16 cellular contexts compared by ENCODE assay signal in the genomic region with DNA sequence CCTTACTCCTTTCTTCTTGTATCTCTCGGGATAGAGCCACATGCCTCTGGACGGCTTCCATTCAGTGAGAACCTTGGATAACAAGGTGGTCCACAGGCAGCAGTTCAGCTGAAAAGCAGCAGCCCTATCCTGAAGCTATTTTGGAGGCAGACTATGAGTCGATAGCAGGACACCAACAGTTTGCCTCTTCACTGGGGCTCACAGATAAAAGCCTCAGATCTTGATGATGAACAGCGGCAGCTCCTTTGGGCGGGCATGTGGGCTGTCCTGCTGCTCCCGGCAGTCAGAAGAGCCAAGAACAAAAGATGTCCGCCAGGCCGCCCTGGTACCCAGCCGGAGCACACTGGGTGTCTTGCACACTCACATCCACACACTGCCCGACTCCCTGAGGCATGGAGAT.
DNase-seq lines count a peak whose midpoint lies in the region; ATAC-seq and TF ChIP-seq lines count a peak whose summit lies in the region.
"Had no signal": no experiment of that assay in that cellular context is flagged by ENCODE, and none has a peak within 500 bp of the region (broad histone marks: within the 10 kb centered on the region; RNA-seq: fewer than 3 reads in every experiment).

No MANE protein-coding gene starts in this region.

- 68 to 78% methylated on average over 10 of the region's 10 CpGs for WGBS in testis, 2 donors
- WGBS in spleen, 5 donors: 87 to 97% (median 92%) methylated on average over 10 of the region's 10 CpGs

- no peaks in the 10 kb centered on the region for H3K9me3 Mint-ChIP-seq in activated naive CD8-positive, alpha-beta T cell treated with anti-CD3 and anti-CD28 coated beads, Interleukin-2, amount 10 ng/mL, durations not matched to agents 7 days and 5 days
- H3K9me3 Mint-ChIP-seq in activated naive CD8-positive, alpha-beta T cell treated with anti-CD3 and anti-CD28 coated beads, Interleukin-2, amount 50 U/mL, for 24 hours: no peaks in the 10 kb centered on the region
- H3K9me3 Mint-ChIP-seq: naive thymus-derived CD8-positive, alpha-beta T cell had no signal

- TF ChIP-seq POLR2A in testis (IDR thresholded peaks at IDR 0.05) (no peak), spleen (IDR thresholded peaks at IDR 0.05) (no peak)

- no peak for ATAC-seq in activated naive CD8-positive, alpha-beta T cell treated with anti-CD3 and anti-CD28 coated beads, Interleukin-2, amount 10 ng/mL, durations not matched to agents 7 days and 5 days (ENCODE audit: low read depth)
- ATAC-seq in activated naive CD8-positive, alpha-beta T cell treated with anti-CD3 and anti-CD28 coated beads, Interleukin-2, amount 50 U/mL, for 24 hours: no peak
- no peak for ATAC-seq in GM21576 (IDR thresholded peaks at IDR 0.05; ENCODE audit: unreplicated experiment)
- ATAC-seq: heart left ventricle; naive thymus-derived CD8-positive, alpha-beta T cell; T-helper 17 cell had no signal

- H3K4me1 Mint-ChIP-seq in activated naive CD8-positive, alpha-beta T cell treated with anti-CD3 and anti-CD28 coated beads, Interleukin-2, amount 10 ng/mL, durations not matched to agents 7 days and 5 days: no peaks in the 10 kb centered on the region
- peaks cover 30% of the 10 kb centered on the region for H3K4me1 Mint-ChIP-seq in activated naive CD8-positive, alpha-beta T cell treated with anti-CD3 and anti-CD28 coated beads, Interleukin-2, amount 50 U/mL, for 24 hours
- H3K4me1 Mint-ChIP-seq: T-helper 17 cell had no signal

- H3K27ac ChIP-seq in muscle layer of duodenum (ENCODE audit: low read length) (peak overlapping the region; percentile 20), testis (peak overlapping the region; percentile 9 to 54), spleen (peak overlapping the region in 4 of 8 donors; percentile 50 to 78 (median 70))
- H3K27ac ChIP-seq: tibial nerve had no signal

- POLR2A ChIA-PET in activated naive CD8-positive, alpha-beta T cell treated with anti-CD3 and anti-CD28 coated beads, Interleukin-2, amount 10 ng/mL, durations not matched to agents 7 days and 5 days (lab: Charles Lee): no interaction called here

- H3K27me3 Mint-ChIP-seq in activated naive CD8-positive, alpha-beta T cell treated with anti-CD3 and anti-CD28 coated beads, Interleukin-2, amount 10 ng/mL, durations not matched to agents 7 days and 5 days: peaks cover 7% of the 10 kb centered on the region
- no peaks in the 10 kb centered on the region for H3K27me3 Mint-ChIP-seq in activated naive CD8-positive, alpha-beta T cell treated with anti-CD3 and anti-CD28 coated beads, Interleukin-2, amount 50 U/mL, for 24 hours
- H3K27me3 Mint-ChIP-seq: naive thymus-derived CD8-positive, alpha-beta T cell had no signal

- H3K4me1 ChIP-seq in muscle layer of duodenum (ENCODE audit: control insufficient read depth in 1 of 2, insufficient read depth in 2 of 2, low read length in 2 of 2): peaks cover 18 to 27% of the 10 kb centered on the region in 2 donors
- H3K4me1 ChIP-seq in testis: peaks cover 49% of the 10 kb centered on the region
- H3K4me1 ChIP-seq in spleen: peaks cover 0 to 56% (median 31%) of the 10 kb centered on the region in 6 donors

- H3K27me3 ChIP-seq in muscle layer of duodenum (ENCODE audit: low read depth, low read length): no peaks in the 10 kb centered on the region
- H3K27me3 ChIP-seq in testis: no peaks in the 10 kb centered on the region
- H3K27me3 ChIP-seq in spleen (replicated peaks in 1 of 7): no peaks in the 10 kb centered on the region
- H3K27me3 ChIP-seq: heart left ventricle, tibial nerve had no signal

- H3K9me3 ChIP-seq in muscle layer of duodenum (ENCODE audit: control insufficient read depth in 1 of 2, low read length in 2 of 2) (no peaks in the 10 kb centered on the region), testis (no peaks in the 10 kb centered on the region), spleen (no peaks in the 10 kb centered on the region)
- H3K9me3 ChIP-seq: heart left ventricle, tibial nerve had no signal

- intact Hi-C loops in testis (cut with DNase I; ENCODE audit: low total_unique reads) (no loop called here), spleen (cut with DNase I; ENCODE audit: low total_unique reads) (no loop called here)

- TF ChIP-seq CTCF in testis (IDR thresholded peaks at IDR 0.05): no peak
- no peak for TF ChIP-seq CTCF in spleen (IDR thresholded peaks at IDR 0.05 in 8 of 11, conservative IDR thresholded peaks at IDR 0.05 in 3 of 11)

- H3K36me3 Mint-ChIP-seq in activated naive CD8-positive, alpha-beta T cell treated with anti-CD3 and anti-CD28 coated beads, Interleukin-2, amount 10 ng/mL, durations not matched to agents 7 days and 5 days: no peaks in the 10 kb centered on the region
- no peaks in the 10 kb centered on the region for H3K36me3 Mint-ChIP-seq in activated naive CD8-positive, alpha-beta T cell treated with anti-CD3 and anti-CD28 coated beads, Interleukin-2, amount 50 U/mL, for 24 hours (ENCODE audit: low read depth)
- H3K36me3 Mint-ChIP-seq: naive thymus-derived CD8-positive, alpha-beta T cell had no signal

- no peak overlapping the region for H3K4me3 Mint-ChIP-seq in activated naive CD8-positive, alpha-beta T cell treated with anti-CD3 and anti-CD28 coated beads, Interleukin-2, amount 10 ng/mL, durations not matched to agents 7 days and 5 days
- H3K4me3 Mint-ChIP-seq in activated naive CD8-positive, alpha-beta T cell treated with anti-CD3 and anti-CD28 coated beads, Interleukin-2, amount 50 U/mL, for 24 hours: no peak overlapping the region
- H3K4me3 Mint-ChIP-seq: T-helper 17 cell had no signal

- H3K27ac Mint-ChIP-seq in activated naive CD8-positive, alpha-beta T cell treated with anti-CD3 and anti-CD28 coated beads, Interleukin-2, amount 10 ng/mL, durations not matched to agents 7 days and 5 days: peak overlapping the region; percentile 30
- H3K27ac Mint-ChIP-seq in activated naive CD8-positive, alpha-beta T cell treated with anti-CD3 and anti-CD28 coated beads, Interleukin-2, amount 50 U/mL, for 24 hours: no peak overlapping the region
- H3K27ac Mint-ChIP-seq: T-helper 17 cell had no signal

- H3K4me3 ChIP-seq in muscle layer of duodenum (ENCODE audit: low read depth in 1 of 2, low read length in 2 of 2) (no peak overlapping the region), testis (no peak overlapping the region), spleen (no peak overlapping the region)
- H3K4me3 ChIP-seq: heart left ventricle, tibial nerve had no signal

- H3K36me3 ChIP-seq in muscle layer of duodenum (ENCODE audit: control insufficient read depth in 1 of 2, insufficient read depth in 2 of 2, low read length in 2 of 2) (no peaks in the 10 kb centered on the region), testis (ENCODE audit: low read depth, missing control alignments) (no peaks in the 10 kb centered on the region), spleen (no peaks in the 10 kb centered on the region)
- H3K36me3 ChIP-seq: heart left ventricle, tibial nerve had no signal

- no peak for DNase-seq in activated naive CD8-positive, alpha-beta T cell treated with anti-CD3 and anti-CD28 coated beads, Interleukin-2, amount 10 ng/mL, durations not matched to agents 7 days and 5 days
- DNase-seq in activated naive CD8-positive, alpha-beta T cell treated with anti-CD3 and anti-CD28 coated beads, Interleukin-2, amount 50 U/mL, for 24 hours: no peak
- DNase-seq in cerebellar cortex (ENCODE audit: low spot score) (peak; percentile 61), testis (no peak), T-helper 9 cell (no peak), spleen (no peak)
- DNase-seq: activated effector memory CD4-positive, alpha-beta T cell treated with Interleukin-2 at 50 U/mL for 16 hours; heart left ventricle; naive thymus-derived CD8-positive, alpha-beta T cell; NCI-H1436; NCI-H510A; small intestine; T-helper 17 cell had no signal
